8 cellular contexts compared by ENCODE assay signal in the genomic region with DNA sequence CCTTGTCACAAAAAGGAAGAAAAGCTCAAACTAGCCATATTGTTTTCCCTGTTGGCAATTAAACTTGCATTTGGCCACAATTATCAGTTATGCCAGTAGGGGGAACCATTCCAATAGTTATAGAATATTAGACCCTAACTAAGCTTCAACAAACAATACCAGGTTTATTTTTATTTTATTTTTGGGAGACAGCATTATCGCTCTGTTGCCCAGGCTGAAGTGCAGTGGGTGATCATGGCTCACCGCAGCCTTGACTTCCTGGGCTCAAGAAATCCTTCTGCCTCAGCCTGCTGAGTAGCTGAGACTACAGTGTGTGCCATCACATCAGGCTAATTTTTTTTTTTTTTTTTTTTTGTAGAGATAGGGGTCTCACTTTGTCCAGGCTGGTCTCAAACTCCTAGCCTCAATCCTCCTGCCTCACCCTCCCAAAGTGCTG.
DNase-seq lines count a peak whose midpoint lies in the region; ATAC-seq and TF ChIP-seq lines count a peak whose summit lies in the region.

No MANE protein-coding gene starts in this region.

- peak; percentile 60 for ATAC-seq in GM21723 (IDR thresholded peaks at IDR 0.05; ENCODE audit: unreplicated experiment)
- no peak for ATAC-seq in HG02981 (IDR thresholded peaks at IDR 0.05; ENCODE audit: unreplicated experiment)

- H3K9me3 ChIP-seq in right atrium auricular region: no peaks in the 10 kb centered on the region
- no peaks in the 10 kb centered on the region for H3K9me3 ChIP-seq in spleen

- no peaks in the 10 kb centered on the region for H3K4me1 ChIP-seq in right atrium auricular region
- peaks cover 0 to 12% (median 3%) of the 10 kb centered on the region in 6 donors for H3K4me1 ChIP-seq in spleen

- H3K27me3 ChIP-seq in right atrium auricular region (no peaks in the 10 kb centered on the region), spleen (replicated peaks in 1 of 7) (no peaks in the 10 kb centered on the region)

- no peak overlapping the region for H3K4me3 ChIP-seq in right atrium auricular region
- no peak overlapping the region for H3K4me3 ChIP-seq in spleen

- H3K27ac ChIP-seq in right atrium auricular region: no peak overlapping the region
- no peak overlapping the region for H3K27ac ChIP-seq in spleen

- peak; percentile 13 for DNase-seq in activated CD4-positive, alpha-beta T cell treated with anti-CD3 and anti-CD28 coated beads for 48 hours
- no peak for DNase-seq in activated CD4-positive, alpha-beta T cell treated with anti-CD3 and anti-CD28 coated beads, Interleukin-2, amount 50 U/mL, for 4 hours
- peak; percentile 70 for DNase-seq in NCI-H2171 treated with DMSO at 0.1 percent for 48 hours (lab: John Stamatoyannopoulos, UW)
- peak; percentile 28 to 30 for DNase-seq in activated T-cell treated with anti-CD3 and anti-CD28 coated beads, Interleukin-2, amount 50 U/mL, for 48 hours
- DNase-seq in right atrium auricular region (ENCODE audit: low spot score): no peak
- DNase-seq in spleen: no peak

- H3K36me3 ChIP-seq in right atrium auricular region (peaks cover 17% of the 10 kb centered on the region), spleen (peaks cover 0 to 65% (median 12%) of the 10 kb centered on the region in 6 donors)

- peak; percentile 64 to 78 for TF ChIP-seq CTCF in right atrium auricular region (IDR thresholded peaks at IDR 0.05)
- peak; percentile 36 to 77 (median 71) for TF ChIP-seq CTCF in spleen (IDR thresholded peaks at IDR 0.05 in 8 of 11, conservative IDR thresholded peaks at IDR 0.05 in 3 of 11)

- 25 to 42% (median 32%) methylated on average over 2 of the region's 2 CpGs for WGBS in spleen, 5 donors

- intact Hi-C loops in spleen (cut with DNase I; ENCODE audit: low total_unique reads): loop anchor here (5.0 kb wide), 1 partner anchor 258 kb away; the partner anchor contains the start of gene TP53I3

- TF ChIP-seq POLR2A in spleen (IDR thresholded peaks at IDR 0.05): no peak

Comparison
In these comparisons a context has a peak if more than half of its experiments do, and no peak if none do; other contexts are left out.
1. DNase-seq: peak in activated CD4-positive, alpha-beta T cell treated with anti-CD3 and anti-CD28 coated beads for 48 hours (single experiment), NCI-H2171 treated with DMSO at 0.1 percent for 48 hours (single experiment) and activated T-cell treated with anti-CD3 and anti-CD28 coated beads, Interleukin-2, amount 50 U/mL, for 48 hours (2 of 2); none in activated CD4-positive, alpha-beta T cell treated with anti-CD3 and anti-CD28 coated beads, Interleukin-2, amount 50 U/mL, for 4 hours (0 of 2), right atrium auricular region (single experiment) and spleen (single experiment).